20 cellular contexts compared by ENCODE assay signal in the genomic region with DNA sequence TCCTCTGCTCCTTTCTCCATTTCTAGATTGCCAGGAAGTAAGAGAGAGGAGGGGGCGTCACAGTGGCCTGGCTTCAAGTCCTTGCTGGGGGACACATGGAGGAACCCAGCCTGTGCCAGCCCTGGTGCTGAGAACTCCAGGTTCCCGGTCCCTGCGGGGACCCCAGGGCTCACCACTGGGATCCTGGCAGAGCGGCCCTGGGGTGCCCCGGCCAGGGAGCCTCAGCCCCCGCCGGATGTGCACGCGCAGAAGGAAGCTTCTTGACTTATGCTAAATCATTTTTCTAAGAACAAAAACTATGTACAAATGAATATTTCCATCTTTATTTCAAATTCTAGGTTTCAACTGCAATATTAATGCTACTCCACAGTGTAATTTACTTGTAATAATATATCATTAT.
"Had no signal": no experiment of that assay in that cellular context is flagged by ENCODE, and none has a peak within 500 bp of the region (broad histone marks: within the 10 kb centered on the region; RNA-seq: fewer than 3 reads in every experiment).

No MANE protein-coding gene starts in this region.

- H3K36me3 ChIP-seq: MG63, SJSA1 had no signal

- ATAC-seq: HepG2 had no signal

- H3K4me3 ChIP-seq: MG63, SJSA1, SK-N-MC had no signal

- H3K27ac ChIP-seq: SJSA1, SK-N-MC had no signal

- H3K27me3 ChIP-seq: MG63, SJSA1 had no signal

- H3K9me3 ChIP-seq: MG63, SJSA1 had no signal

- DNase-seq: IMR-90, Karpas-422, KG1, MG63, NCI-H1092, NCI-H1105 treated with DMSO at 0.1 percent for 48 hours, NCI-H1436, NCI-H187, NCI-H2029, NCI-H2171 treated with DMSO at 0.1 percent for 48 hours, NCI-H345, NCI-H446 treated with DMSO at 0.1 percent for 48 hours, NCI-H510A treated with DMSO at 0.1 percent for 48 hours, NCI-H526, NCI-H748 treated with DMSO at 0.1 percent for 48 hours, Right ventricle myocardium superior, SIG-M5 had no signal
